In genomic region chr15:69976366-69976994, GRCh38 we compare ENCODE assay signal across 8 cellular contexts.
A peak's percentile ranks its signal among the peaks of the same experiment; 100 is the strongest.
DNase-seq lines count a peak whose midpoint lies in the region; ATAC-seq lines count a peak whose summit lies in the region.

No MANE protein-coding gene starts in this region.

- DNase-seq in HK-2 (ENCODE audit: unreplicated experiment), result peak; percentile 8
- peak; percentile 17 for DNase-seq in T1000 (lab: John Stamatoyannopoulos, UW)
- peak; percentile 28 to 56 for DNase-seq in dermis microvascular lymphatic vessel endothelial cell (ENCODE audit: low read depth in 2 of 2)
- peak; percentile 33 for DNase-seq in renal cortical epithelial cell (ENCODE audit: low read depth)
- DNase-seq in OCI-M2 (lab: John Stamatoyannopoulos, UW; ENCODE audit: unreplicated experiment), result no peak

- ATAC-seq in HG03354 (IDR thresholded peaks at IDR 0.05; ENCODE audit: poor library complexity, severe bottlenecking, unreplicated experiment) (no peak), HG03520 (IDR thresholded peaks at IDR 0.05; ENCODE audit: unreplicated experiment) (no peak), GM19467 (IDR thresholded peaks at IDR 0.05; ENCODE audit: unreplicated experiment) (no peak)
